ENCODE assay signal across 4 cellular contexts in genomic region chr2:97014432-97014831, GRCh38. TPM values are rescaled to one million over a fixed set of nuclear protein-coding genes. Genes with fewer than 3 reads are reported as not detected.
"Had no signal": no experiment of that assay in that cellular context is flagged by ENCODE, and none has a peak within 500 bp of the region (broad histone marks: within the 10 kb centered on the region; RNA-seq: fewer than 3 reads in every experiment).

No MANE protein-coding gene starts in this region.

RNA-seq across cellular contexts. Expression of gene FAM178B, which starts 28.1 kb away (rescaled TPM):
- total RNA-seq: activated B cell treated with CpG ODN at 0.5 μM for 24 hours; activated CD4-positive, alpha-beta T cell treated with anti-CD3 and anti-CD28 coated beads, Interleukin-2, amount 10 ng/mL, durations not matched to agents 24 days and 14 days; activated CD8-positive, alpha-beta memory T cell treated with anti-CD3 and anti-CD28 coated beads, Interleukin-2, amount 10 ng/mL, durations not matched to agents 7 days and 5 days; T-helper 17 cell had no signal
